In genomic region chr14:24186831-24187537, GRCh38 we compare ENCODE assay signal across 10 cellular contexts. TPM values are rescaled to one million over a fixed set of nuclear protein-coding genes. Genes with fewer than 3 reads are reported as not detected.
DNase-seq lines count a peak whose midpoint lies in the region; ATAC-seq and TF ChIP-seq lines count a peak whose summit lies in the region.
"Had no signal": no experiment of that assay in that cellular context is flagged by ENCODE, and none has a peak within 500 bp of the region (broad histone marks: within the 10 kb centered on the region; RNA-seq: fewer than 3 reads in every experiment).

No MANE protein-coding gene starts in this region.

- H3K27ac ChIP-seq in VCaP = peak overlapping the region; percentile 90

- no peak for ATAC-seq in activated naive CD4-positive, alpha-beta T cell treated with anti-CD3 and anti-CD28 coated beads, Interleukin-2, amount 50 U/mL, for 72 hours

- TF ChIP-seq CTCF in VCaP (conservative IDR thresholded peaks at IDR 0.05) (no peak), glutamatergic neuron (IDR thresholded peaks at IDR 0.05; ENCODE audit: partially characterized antibody, unreplicated experiment) (no peak), type B pancreatic cell (conservative IDR thresholded peaks at IDR 0.05) (no peak)

- H3K27me3 Mint-ChIP-seq in activated naive CD4-positive, alpha-beta T cell treated with anti-CD3 and anti-CD28 coated beads, Interleukin-2, amount 10 ng/mL, durations not matched to agents 7 days and 5 days = no peaks in the 10 kb centered on the region
- H3K27me3 Mint-ChIP-seq in glutamatergic neuron (ENCODE audit: unreplicated experiment) (peaks cover 3% of the 10 kb centered on the region), type B pancreatic cell (no peaks in the 10 kb centered on the region)

- H3K9me3 Mint-ChIP-seq in activated naive CD4-positive, alpha-beta T cell treated with anti-CD3 and anti-CD28 coated beads, Interleukin-2, amount 10 ng/mL, durations not matched to agents 7 days and 5 days = no peaks in the 10 kb centered on the region
- no peaks in the 10 kb centered on the region for H3K9me3 Mint-ChIP-seq in activated naive CD4-positive, alpha-beta T cell treated with anti-CD3 and anti-CD28 coated beads, Interleukin-2, amount 50 U/mL, for 72 hours
- peaks cover 3% of the 10 kb centered on the region for H3K9me3 Mint-ChIP-seq in glutamatergic neuron (ENCODE audit: unreplicated experiment)
- H3K9me3 Mint-ChIP-seq in type B pancreatic cell = no peaks in the 10 kb centered on the region

- H3K36me3 Mint-ChIP-seq in activated naive CD4-positive, alpha-beta T cell treated with anti-CD3 and anti-CD28 coated beads, Interleukin-2, amount 10 ng/mL, durations not matched to agents 7 days and 5 days = peaks cover 46% of the 10 kb centered on the region
- H3K36me3 Mint-ChIP-seq in activated naive CD4-positive, alpha-beta T cell treated with anti-CD3 and anti-CD28 coated beads, Interleukin-2, amount 50 U/mL, for 72 hours = peaks cover 4% of the 10 kb centered on the region in 2 donors
- H3K36me3 Mint-ChIP-seq in glutamatergic neuron (ENCODE audit: unreplicated experiment) = no peaks in the 10 kb centered on the region
- H3K36me3 Mint-ChIP-seq in type B pancreatic cell = peaks cover 6% of the 10 kb centered on the region

- peak overlapping the region; percentile 33 for H3K27ac Mint-ChIP-seq in activated naive CD4-positive, alpha-beta T cell treated with anti-CD3 and anti-CD28 coated beads, Interleukin-2, amount 10 ng/mL, durations not matched to agents 7 days and 5 days
- H3K27ac Mint-ChIP-seq in activated naive CD4-positive, alpha-beta T cell treated with anti-CD3 and anti-CD28 coated beads, Interleukin-2, amount 50 U/mL, for 72 hours = no peak overlapping the region
- H3K27ac Mint-ChIP-seq in glutamatergic neuron (ENCODE audit: unreplicated experiment) (no peak overlapping the region), type B pancreatic cell (no peak overlapping the region)

- H3K4me1 Mint-ChIP-seq in activated naive CD4-positive, alpha-beta T cell treated with anti-CD3 and anti-CD28 coated beads, Interleukin-2, amount 10 ng/mL, durations not matched to agents 7 days and 5 days = peaks cover 40% of the 10 kb centered on the region
- H3K4me1 Mint-ChIP-seq in glutamatergic neuron (ENCODE audit: low read depth, unreplicated experiment) = no peaks in the 10 kb centered on the region
- H3K4me1 Mint-ChIP-seq in type B pancreatic cell (ENCODE audit: unreplicated experiment) = peaks cover 19% of the 10 kb centered on the region

- CTCF ChIA-PET in activated naive CD4-positive, alpha-beta T cell treated with anti-CD3 and anti-CD28 coated beads, Interleukin-2, amount 10 ng/mL, durations not matched to agents 7 days and 5 days (lab: Charles Lee) = no interaction called here

- DNase-seq in activated naive CD4-positive, alpha-beta T cell treated with anti-CD3 and anti-CD28 coated beads, Interleukin-2, amount 10 ng/mL, durations not matched to agents 7 days and 5 days = no peak
- DNase-seq in activated naive CD4-positive, alpha-beta T cell treated with anti-CD3 and anti-CD28 coated beads, Interleukin-2, amount 50 U/mL, for 72 hours (ENCODE audit: low spot score in 2 of 2) = no peak
- DNase-seq in glutamatergic neuron (no peak), type B pancreatic cell (ENCODE audit: extremely low spot score, unreplicated experiment) (no peak), NCI-H345 treated with DMSO at 0.1 percent for 48 hours (lab: John Stamatoyannopoulos, UW; ENCODE audit: unreplicated experiment) (no peak), COR-L47 (lab: John Stamatoyannopoulos, UW) (no peak), NCI-H2029 (lab: John Stamatoyannopoulos, UW) (no peak)
- DNase-seq: activated CD4-positive, alpha-beta T cell treated with anti-CD3 and anti-CD28 coated beads, Interleukin-2, amount 50 U/mL, for 1 hour; stimulated activated naive CD4-positive, alpha-beta T cell treated with Interleukin-2 at 50 U/mL for 16 hours had no signal

- H3K4me3 Mint-ChIP-seq in activated naive CD4-positive, alpha-beta T cell treated with anti-CD3 and anti-CD28 coated beads, Interleukin-2, amount 10 ng/mL, durations not matched to agents 7 days and 5 days = peak overlapping the region; percentile 85
- peak overlapping the region; percentile 67 for H3K4me3 Mint-ChIP-seq in glutamatergic neuron (ENCODE audit: unreplicated experiment)
- H3K4me3 Mint-ChIP-seq in type B pancreatic cell = peak overlapping the region; percentile 79

RNA-seq across cellular contexts. Expression of gene IPO4, which starts 1.6 kb away (rescaled TPM):
- total RNA-seq in activated naive CD4-positive, alpha-beta T cell treated with anti-CD3 and anti-CD28 coated beads, Interleukin-2, amount 50 U/mL, for 72 hours = 10 to 100 TPM; 37.5 to 67.6 TPM
- total RNA-seq in glutamatergic neuron (ENCODE audit: unreplicated experiment) (25.5 TPM), type B pancreatic cell (ENCODE audit: low replicate concordance) (49.0 and 67.1 TPM in 2 replicates)

RNA-seq across cellular contexts. Expression of gene TM9SF1, which starts 8.3 kb away (rescaled TPM):
- 10 to 100 TPM; 24.6 to 29.3 TPM for total RNA-seq in activated naive CD4-positive, alpha-beta T cell treated with anti-CD3 and anti-CD28 coated beads, Interleukin-2, amount 50 U/mL, for 72 hours
- total RNA-seq in glutamatergic neuron (ENCODE audit: unreplicated experiment) = 35.0 TPM
- 50.5 and 60.7 TPM in 2 replicates for total RNA-seq in type B pancreatic cell (ENCODE audit: low replicate concordance)

RNA-seq across cellular contexts. Expression of gene REC8, which starts 15.1 kb away (rescaled TPM):
- 10 to 100 TPM; 36.4 to 48.7 TPM for total RNA-seq in activated naive CD4-positive, alpha-beta T cell treated with anti-CD3 and anti-CD28 coated beads, Interleukin-2, amount 50 U/mL, for 72 hours
- total RNA-seq in glutamatergic neuron (ENCODE audit: unreplicated experiment) (136 TPM), type B pancreatic cell (ENCODE audit: low replicate concordance) (84.2 and 221 TPM in 2 replicates)

RNA-seq across cellular contexts. Expression of gene TSSK4, which starts 18.5 kb away (rescaled TPM):
- under 1 TPM; 0.27 to 0.41 TPM for total RNA-seq in activated naive CD4-positive, alpha-beta T cell treated with anti-CD3 and anti-CD28 coated beads, Interleukin-2, amount 50 U/mL, for 72 hours
- total RNA-seq in glutamatergic neuron (ENCODE audit: unreplicated experiment) (not detected), type B pancreatic cell (ENCODE audit: low replicate concordance) (0.48 and 0.53 TPM in 2 replicates)

RNA-seq across cellular contexts. Expression of gene IRF9, which starts 25.9 kb away (rescaled TPM):
- 100 to 1,000 TPM; 183 to 227 TPM for total RNA-seq in activated naive CD4-positive, alpha-beta T cell treated with anti-CD3 and anti-CD28 coated beads, Interleukin-2, amount 50 U/mL, for 72 hours
- 31.0 TPM for total RNA-seq in glutamatergic neuron (ENCODE audit: unreplicated experiment)
- 60.0 and 63.4 TPM in 2 replicates for total RNA-seq in type B pancreatic cell (ENCODE audit: low replicate concordance)
